In the genomic region with DNA sequence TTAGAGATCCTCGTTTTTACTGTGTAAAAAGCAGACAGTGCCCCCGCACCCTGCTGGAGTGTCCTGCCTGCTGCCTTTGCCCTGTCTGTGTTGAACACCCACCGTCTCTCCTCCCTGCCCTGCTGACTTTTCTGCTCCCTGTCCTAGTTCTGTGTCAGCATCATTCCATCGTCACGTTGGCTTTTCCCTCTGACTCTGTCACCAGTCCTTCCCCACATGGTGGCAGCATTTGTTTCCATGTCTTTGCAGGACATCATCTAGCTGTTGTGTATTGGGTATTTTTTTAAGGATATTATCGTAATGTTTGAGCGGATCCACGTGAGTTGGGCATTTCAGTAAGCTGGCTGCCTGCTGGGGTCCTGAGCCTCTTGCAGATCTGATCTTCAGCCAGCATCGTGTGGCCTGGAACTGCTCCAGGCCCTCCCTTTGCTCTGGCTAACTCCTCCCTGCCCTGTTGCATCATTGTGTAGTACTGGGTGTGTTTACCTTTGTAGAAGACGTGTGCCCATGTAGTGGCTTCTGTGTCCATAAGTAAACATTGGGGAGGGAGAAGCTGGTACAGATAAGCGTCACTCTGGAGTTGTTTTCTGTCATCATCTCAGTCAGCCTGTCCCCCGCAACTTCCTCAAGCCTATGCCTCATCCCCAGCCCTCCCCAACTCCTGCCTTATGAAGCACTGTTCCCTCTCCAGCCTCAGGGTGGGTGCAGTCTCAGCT, we compare ENCODE assay signal across 13 cellular contexts. TPM values are rescaled to one million over a fixed set of nuclear protein-coding genes. Genes with fewer than 3 reads are reported as not detected.
DNase-seq lines count a peak whose midpoint lies in the region; FAIRE-seq and TF ChIP-seq lines count a peak whose summit lies in the region.
"Had no signal": no experiment of that assay in that cellular context is flagged by ENCODE, and none has a peak within 500 bp of the region (broad histone marks: within the 10 kb centered on the region; RNA-seq: fewer than 3 reads in every experiment).

No MANE protein-coding gene starts in this region.

- intact Hi-C loops in esophagus squamous epithelium (cut with DNase I), result no loop called here

- H3K27ac ChIP-seq in H9 (ENCODE audit: insufficient read length, low read depth, low read length), result no peak overlapping the region
- no peak overlapping the region for H3K27ac ChIP-seq in small intestine (ENCODE audit: low read depth in 1 of 2, low read length in 1 of 2)
- no peak overlapping the region for H3K27ac ChIP-seq in esophagus squamous epithelium

- H3K27me3 Mint-ChIP-seq in H9 (ENCODE audit: low read depth), result no peaks in the 10 kb centered on the region
- no peaks in the 10 kb centered on the region for H3K27me3 Mint-ChIP-seq in activated CD4-positive, alpha-beta memory T cell treated with anti-CD3 and anti-CD28 coated beads, Interleukin-2, amount 10 ng/mL, durations not matched to agents 7 days and 5 days

- no peak overlapping the region for H2BK5ac ChIP-seq in H9 (ENCODE audit: insufficient read length, low read length)

- H3K27me3 ChIP-seq in H9 (ENCODE audit: insufficient read depth, low read length), result no peaks in the 10 kb centered on the region
- H3K27me3 ChIP-seq in small intestine (ENCODE audit: control insufficient read depth in 2 of 2, insufficient read depth in 2 of 2, low read length in 2 of 2), result no peaks in the 10 kb centered on the region
- no peaks in the 10 kb centered on the region for H3K27me3 ChIP-seq in esophagus squamous epithelium

- whole genome bisulfite sequencing in H9 (ENCODE audit: extremely low coverage, insufficient read length, low lambda C conversion rate), result no CpG with 5 or more reads among the region's 12 CpGs
- 82 to 84% (median 83%) methylated on average over 12 of the region's 12 CpGs for WGBS in small intestine, 3 donors
- 72 to 74% methylated on average over 12 of the region's 12 CpGs for WGBS in esophagus squamous epithelium, 2 donors

- H3K4ac ChIP-seq in H9 (ENCODE audit: low read depth, low read length), result no peak overlapping the region

- peaks cover 25 to 29% of the 10 kb centered on the region in 2 donors for H3K36me3 ChIP-seq in small intestine (ENCODE audit: control insufficient read depth in 2 of 2, insufficient read depth in 2 of 2, low read length in 2 of 2)
- H3K36me3 ChIP-seq in esophagus squamous epithelium, result peaks cover 12 to 100% (median 47%) of the 10 kb centered on the region in 3 donors

- TF ChIP-seq CTCF in H9 (conservative IDR thresholded peaks at IDR 0.05) (no peak), esophagus squamous epithelium (IDR thresholded peaks at IDR 0.05) (no peak)

- no peak overlapping the region for H2BK20ac ChIP-seq in H9 (ENCODE audit: low read depth, low read length, poor library complexity, severe bottlenecking)

- H3K9ac ChIP-seq in H9 (ENCODE audit: extremely low read depth, insufficient read length, low read length), result no peak overlapping the region

- no peak overlapping the region for H2BK15ac ChIP-seq in H9 (ENCODE audit: low read depth, low read length)

- H3K23ac ChIP-seq in H9 (ENCODE audit: insufficient read length, low read depth, low read length), result no peak overlapping the region

- no peak overlapping the region for H3K14ac ChIP-seq in H9 (ENCODE audit: insufficient read depth, low read length)

- no peak overlapping the region for H4K5ac ChIP-seq in H9 (ENCODE audit: insufficient read length, low read depth, low read length)

- POLR2A ChIA-PET in activated CD4-positive, alpha-beta memory T cell treated with anti-CD3 and anti-CD28 coated beads, Interleukin-2, amount 10 ng/mL, durations not matched to agents 7 days and 5 days (lab: Charles Lee), result no interaction called here

- no peak overlapping the region for H2AK5ac ChIP-seq in H9 (ENCODE audit: insufficient read length, low read length)

- DNase-seq in H9, result no peak
- peak; percentile 7 for DNase-seq in T1000 (lab: John Stamatoyannopoulos, UW)
- peak; percentile 20 for DNase-seq in globus pallidus (ENCODE audit: low spot score)
- DNase-seq in small intestine, result peak; percentile 7
- no peak for DNase-seq in islet precursor cell
- no peak for DNase-seq in activated CD4-positive, alpha-beta memory T cell treated with anti-CD3 and anti-CD28 coated beads, Interleukin-2, amount 10 ng/mL, durations not matched to agents 7 days and 5 days
- DNase-seq in esophagus squamous epithelium (lab: John Stamatoyannopoulos, UW), result no peak
- DNase-seq in central memory CD4-positive, alpha-beta T cell, result no peak
- DNase-seq: kidney; MM.1S; stimulated activated CD4-positive, alpha-beta T cell treated with anti-CD3 and anti-CD28 coated beads, Interleukin-2, amount 100 ng/mL, for 24 hours; SW 1271 had no signal

- H3T11ph ChIP-seq in H9 (ENCODE audit: low read length), result no peak overlapping the region

- H3K4me1 Mint-ChIP-seq in H9, result no peaks in the 10 kb centered on the region
- no peaks in the 10 kb centered on the region for H3K4me1 Mint-ChIP-seq in activated CD4-positive, alpha-beta memory T cell treated with anti-CD3 and anti-CD28 coated beads, Interleukin-2, amount 10 ng/mL, durations not matched to agents 7 days and 5 days

- H3K23me2 ChIP-seq in H9 (ENCODE audit: insufficient read length, low read depth, low read length, poor library complexity, severe bottlenecking), result no peaks in the 10 kb centered on the region

- H3K9me3 ChIP-seq in H9 (ENCODE audit: control insufficient read depth, low read depth, low read length) (no peaks in the 10 kb centered on the region), small intestine (ENCODE audit: control insufficient read depth, low read depth) (no peaks in the 10 kb centered on the region), esophagus squamous epithelium (no peaks in the 10 kb centered on the region)

- no peak overlapping the region for H4K8ac ChIP-seq in H9 (replicated peaks; ENCODE audit: insufficient read length, low read depth, low read length)

- no peak overlapping the region for H2BK12ac ChIP-seq in H9 (ENCODE audit: insufficient read length, low read depth, low read length)

- H3K18ac ChIP-seq in H9 (ENCODE audit: insufficient read length, low read depth, low read length), result no peak overlapping the region

- no peak overlapping the region for H2AFZ ChIP-seq in H9 (ENCODE audit: low read length)

- CTCF ChIA-PET in activated CD4-positive, alpha-beta memory T cell treated with anti-CD3 and anti-CD28 coated beads, Interleukin-2, amount 10 ng/mL, durations not matched to agents 7 days and 5 days (lab: Charles Lee), result no interaction called here

- H3K4me1 ChIP-seq in H9 (ENCODE audit: insufficient read depth, low read length) (no peaks in the 10 kb centered on the region), small intestine (ENCODE audit: control insufficient read depth in 2 of 2, insufficient read depth in 1 of 2, low read depth in 1 of 2, low read length in 1 of 2) (no peaks in the 10 kb centered on the region), esophagus squamous epithelium (no peaks in the 10 kb centered on the region)

- H3K27ac Mint-ChIP-seq in H9, result peak overlapping the region in 2 of 3 experiments; percentile 39 to 87; a peak in 3 of 7 replicates
- H3K27ac Mint-ChIP-seq in activated CD4-positive, alpha-beta memory T cell treated with anti-CD3 and anti-CD28 coated beads, Interleukin-2, amount 10 ng/mL, durations not matched to agents 7 days and 5 days, result no peak overlapping the region

- no peak overlapping the region for H3K56ac ChIP-seq in H9 (ENCODE audit: insufficient read length, low read depth, low read length)

- FAIRE-seq in small intestine (lab: Jason Lieb, UNC), result no peak
- FAIRE-seq: GM12892, kidney had no signal

- no peaks in the 10 kb centered on the region; a peak in 1 of 5 replicates for H3K9me3 Mint-ChIP-seq in H9
- no peaks in the 10 kb centered on the region for H3K9me3 Mint-ChIP-seq in activated CD4-positive, alpha-beta memory T cell treated with anti-CD3 and anti-CD28 coated beads, Interleukin-2, amount 10 ng/mL, durations not matched to agents 7 days and 5 days

- no peak overlapping the region for H2BK120ac ChIP-seq in H9 (ENCODE audit: low read depth, low read length, poor library complexity, severe bottlenecking)

- no peaks in the 10 kb centered on the region for H4K20me1 ChIP-seq in H9 (ENCODE audit: control insufficient read depth, insufficient read depth, insufficient read length)

- H3K36me3 Mint-ChIP-seq in H9 (ENCODE audit: insufficient read depth in 1 of 3, low read depth in 3 of 3), result peaks cover 37 to 95% (median 78%) of the 10 kb centered on the region in 3 experiments; a peak in 6 of 7 replicates
- H3K36me3 Mint-ChIP-seq in activated CD4-positive, alpha-beta memory T cell treated with anti-CD3 and anti-CD28 coated beads, Interleukin-2, amount 10 ng/mL, durations not matched to agents 7 days and 5 days (ENCODE audit: low read depth), result peaks cover 81% of the 10 kb centered on the region

- H4K91ac ChIP-seq in H9 (ENCODE audit: insufficient read length, low read depth, low read length), result no peak overlapping the region

- H3K79me2 ChIP-seq in H9 (ENCODE audit: insufficient read depth, low read length), result no peaks in the 10 kb centered on the region

- peak overlapping the region in 1 of 2 experiments; percentile 27; a peak in 1 of 5 replicates for H3K4me3 Mint-ChIP-seq in H9
- no peak overlapping the region for H3K4me3 Mint-ChIP-seq in activated CD4-positive, alpha-beta memory T cell treated with anti-CD3 and anti-CD28 coated beads, Interleukin-2, amount 10 ng/mL, durations not matched to agents 7 days and 5 days

- no peak overlapping the region for H3K4me2 ChIP-seq in H9 (ENCODE audit: insufficient read depth, insufficient read length, low read length)

- H3K79me1 ChIP-seq in H9 (ENCODE audit: insufficient read depth, low read depth, low read length, poor library complexity, severe bottlenecking), result no peaks in the 10 kb centered on the region

- no peak for TF ChIP-seq POLR2A in esophagus squamous epithelium (IDR thresholded peaks at IDR 0.05)

- H3K4me3 ChIP-seq in small intestine (ENCODE audit: low read depth in 1 of 2, low read length in 2 of 2) (no peak overlapping the region), esophagus squamous epithelium (no peak overlapping the region)

RNA-seq across cellular contexts. Expression of gene TRRAP, which starts 44.2 kb away (rescaled TPM):
- total RNA-seq in H9 (2021), result 54.0 and 58.6 TPM in 2 replicates
- polyA plus RNA-seq in small intestine, result 10 to 100 TPM in 1 of 3 donors, 1 to 10 TPM in 2; 5.4 to 11.9 (median 8.3) TPM
- 10 to 100 TPM; 47.8 to 54.3 TPM for total RNA-seq in activated CD4-positive, alpha-beta memory T cell treated with anti-CD3 and anti-CD28 coated beads, Interleukin-2, amount 10 ng/mL, durations not matched to agents 7 days and 5 days
- 10 to 100 TPM; 12.1 to 25.6 (median 16.7) TPM for total RNA-seq in esophagus squamous epithelium

RNA-seq across cellular contexts. Expression of gene TMEM130, which starts 52.7 kb away (rescaled TPM):
- total RNA-seq in H9 (2021) (1.1 and 1.7 TPM in 2 replicates), esophagus squamous epithelium (under 1 TPM in 2 of 4 donors, not detected in 2; 0.12 to 0.57 TPM)
- 1 to 10 TPM in 1 of 3 donors, not detected in 2; 4.0 TPM for polyA plus RNA-seq in small intestine
- total RNA-seq in activated CD4-positive, alpha-beta memory T cell treated with anti-CD3 and anti-CD28 coated beads, Interleukin-2, amount 10 ng/mL, durations not matched to agents 7 days and 5 days, result not detected

Comparison
In these comparisons a context has a peak if more than half of its experiments do, and no peak if none do; other contexts are left out.
1. DNase-seq: peak in T1000 (single experiment), globus pallidus (single experiment) and small intestine (single experiment); none in H9 (single experiment), islet precursor cell (single experiment), activated CD4-positive, alpha-beta memory T cell treated with anti-CD3 and anti-CD28 coated beads, Interleukin-2, amount 10 ng/mL, durations not matched to agents 7 days and 5 days (single experiment), esophagus squamous epithelium (single experiment) and central memory CD4-positive, alpha-beta T cell (single experiment).